In the genomic region with DNA sequence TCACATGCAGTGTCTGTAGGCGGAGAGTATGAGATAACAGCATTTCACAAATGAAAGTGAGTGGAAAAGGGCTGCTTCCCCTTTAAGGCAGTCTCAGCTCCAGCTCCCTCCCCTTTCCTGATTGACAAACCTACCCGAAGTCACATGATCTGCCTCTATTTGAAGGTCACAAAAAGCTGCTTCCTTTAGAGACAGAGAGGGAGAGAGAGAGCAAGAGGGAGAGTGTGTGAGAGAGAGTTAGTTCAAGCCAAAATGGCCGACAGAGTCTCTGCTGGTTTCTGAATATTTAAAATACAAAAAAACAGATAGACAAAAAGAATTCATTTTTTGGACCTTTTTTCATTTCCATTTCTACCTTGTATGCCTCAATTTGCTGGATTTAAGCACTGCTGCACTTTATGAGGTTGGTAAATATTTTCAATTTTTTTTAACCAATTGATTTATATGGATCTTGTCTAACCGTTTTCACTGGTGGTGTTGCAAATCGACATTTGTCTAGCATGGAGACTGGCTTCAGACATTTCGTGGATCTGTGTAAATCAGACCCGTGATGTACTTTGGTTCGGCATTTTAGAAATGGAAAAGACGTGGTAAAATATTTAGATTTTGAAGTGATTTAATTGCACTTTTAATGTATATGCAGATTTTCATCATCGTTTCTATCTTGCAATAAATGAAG, we compare ENCODE assay signal across 8 cellular contexts. TPM values are rescaled to one million over a fixed set of nuclear protein-coding genes. Genes with fewer than 3 reads are reported as not detected.
DNase-seq lines count a peak whose midpoint lies in the region; ATAC-seq and TF ChIP-seq lines count a peak whose summit lies in the region.

TNRC6B (plus strand) TSS at position 188 of the 679 bp plus-strand sequence; CDS start at position 399, 211 bp downstream.

- TF ChIP-seq CTCF in hepatocyte (IDR thresholded peaks at IDR 0.05; ENCODE audit: poor library complexity): no peak

- peak within 1 kb of the TSS; percentile 94 for H3K4me3 Mint-ChIP-seq in T-helper 17 cell

- H3K27me3 ChIP-seq in hepatocyte (no peaks in the 10 kb centered on the region), rectal smooth muscle tissue (ENCODE audit: control insufficient read depth, insufficient read depth, low read length) (no peaks in the 10 kb centered on the region)

- H3K27me3 Mint-ChIP-seq in T-helper 17 cell: no peaks in the 10 kb centered on the region

- H3K9me3 ChIP-seq in T-helper 17 cell (ENCODE audit: control insufficient read depth, low read length, poor library complexity, severe bottlenecking) (no peaks in the 10 kb centered on the region), hepatocyte (ENCODE audit: low read depth) (no peaks in the 10 kb centered on the region)

- H3K9ac ChIP-seq in rectal smooth muscle tissue (ENCODE audit: low read length): peak within 1 kb of the TSS; percentile 47

- WGBS in hepatocyte (ENCODE audit: low lambda C conversion rate, missing lambda C conversion rate): 0% methylated on average over 10 of the region's 10 CpGs

- peak within 1 kb of the TSS; percentile 81 for H3K4me2 ChIP-seq in hepatocyte

- H3K4me3 ChIP-seq in hepatocyte (peak within 1 kb of the TSS; percentile 66), rectal smooth muscle tissue (ENCODE audit: low read length) (peak within 1 kb of the TSS; percentile 84)

- H3K27ac Mint-ChIP-seq in T-helper 17 cell: peak within 1 kb of the TSS; percentile 94

- H2AFZ ChIP-seq in hepatocyte: peak within 1 kb of the TSS; percentile 39

- H3K4me1 ChIP-seq in hepatocyte (ENCODE audit: insufficient read depth) (peaks cover 43% of the 10 kb centered on the region), rectal smooth muscle tissue (ENCODE audit: control insufficient read depth, insufficient read depth, low read length) (peaks cover 21% of the 10 kb centered on the region)

- no peaks in the 10 kb centered on the region for H3K9me2 ChIP-seq in hepatocyte (replicated peaks; ENCODE audit: insufficient read depth)

- peaks cover 4% of the 10 kb centered on the region for H3K36me3 Mint-ChIP-seq in T-helper 17 cell (ENCODE audit: low read depth)

- DNase-seq in NCI-H187 (lab: John Stamatoyannopoulos, UW): peak; percentile 5 to 60
- peak; percentile 26 to 53 (median 52) for DNase-seq in T-helper 17 cell
- peak; percentile 96 for DNase-seq in astrocyte of the hippocampus (ENCODE audit: low read depth, low spot score)
- DNase-seq in hepatocyte (ENCODE audit: low spot score): peak; percentile 96
- no peak for DNase-seq in HuH-7.5 (ENCODE audit: low spot score)

- H3K27ac ChIP-seq in hepatocyte (peak within 1 kb of the TSS; percentile 87), rectal smooth muscle tissue (ENCODE audit: low read depth, low read length) (peak within 1 kb of the TSS; percentile 77)

- peaks cover 16% of the 10 kb centered on the region for H4K20me1 ChIP-seq in hepatocyte (ENCODE audit: insufficient read depth, poor library complexity, severe bottlenecking)

- H3K79me2 ChIP-seq in hepatocyte: peaks cover 50% of the 10 kb centered on the region

- peaks cover 46% of the 10 kb centered on the region for H3K4me1 Mint-ChIP-seq in T-helper 17 cell

- H3K36me3 ChIP-seq in hepatocyte (replicated peaks; ENCODE audit: insufficient read depth, low read depth) (no peaks in the 10 kb centered on the region), rectal smooth muscle tissue (ENCODE audit: control insufficient read depth, insufficient read depth, low read length) (no peaks in the 10 kb centered on the region)

- ATAC-seq in GM18502 (IDR thresholded peaks at IDR 0.05; ENCODE audit: poor library complexity, unreplicated experiment) (peak; percentile 79), HG02938 (IDR thresholded peaks at IDR 0.05; ENCODE audit: unreplicated experiment) (peak; percentile 90), T-helper 17 cell (peak; percentile 89)

RNA-seq across cellular contexts. Expression of gene TNRC6B, which starts in this region (rescaled TPM):
- total RNA-seq in T-helper 17 cell: 100 to 1,000 TPM; 128 to 140 TPM
- 25.8 TPM in 2 replicates for total RNA-seq in hepatocyte
- polyA plus RNA-seq in hepatocyte: 23.7 and 30.8 TPM in 2 replicates
